8 cellular contexts compared by ENCODE assay signal in genomic region chr7:81499262-81500116, GRCh38.
DNase-seq lines count a peak whose midpoint lies in the region; ATAC-seq and TF ChIP-seq lines count a peak whose summit lies in the region.

No MANE protein-coding gene starts in this region.

- H3K4me1 ChIP-seq in H9 (ENCODE audit: insufficient read depth, low read length): no peaks in the 10 kb centered on the region
- H3K4me1 ChIP-seq in RWPE2 (ENCODE audit: insufficient read depth, poor library complexity, severe bottlenecking): peaks cover 5% of the 10 kb centered on the region
- H3K4me1 ChIP-seq in esophagus muscularis mucosa: peaks cover 14 to 28% (median 26%) of the 10 kb centered on the region in 4 donors
- peaks cover 5% of the 10 kb centered on the region for H3K4me1 ChIP-seq in neural progenitor cell

- H3K9ac ChIP-seq in H9 (ENCODE audit: extremely low read depth, insufficient read length, low read length): no peak overlapping the region
- no peak overlapping the region for H3K9ac ChIP-seq in neural progenitor cell

- no peaks in the 10 kb centered on the region for H3K79me2 ChIP-seq in H9 (ENCODE audit: insufficient read depth, low read length)
- H3K79me2 ChIP-seq in neural progenitor cell (ENCODE audit: low read depth): no peaks in the 10 kb centered on the region

- in situ Hi-C loops in G401 (cut with HindIII; ENCODE audit: low sequenced_read_pairs): no loop called here

- H3K36me3 Mint-ChIP-seq in H9 (ENCODE audit: insufficient read depth in 1 of 3, low read depth in 3 of 3) (peaks cover 0 to 8% (median 1%) of the 10 kb centered on the region in 3 experiments; a peak in 1 of 7 replicates), neural progenitor cell (no peaks in the 10 kb centered on the region)

- no peaks in the 10 kb centered on the region for H3F3A ChIP-seq in neural progenitor cell (ENCODE audit: low read depth)

- no peaks in the 10 kb centered on the region for H3K23me2 ChIP-seq in H9 (ENCODE audit: insufficient read length, low read depth, low read length, poor library complexity, severe bottlenecking)

- H3K79me1 ChIP-seq in H9 (ENCODE audit: insufficient read depth, low read depth, low read length, poor library complexity, severe bottlenecking): no peaks in the 10 kb centered on the region

- no peak overlapping the region for H2BK20ac ChIP-seq in H9 (ENCODE audit: low read depth, low read length, poor library complexity, severe bottlenecking)

- no peak overlapping the region for H2AK5ac ChIP-seq in H9 (ENCODE audit: insufficient read length, low read length)

- peaks cover 15 to 20% of the 10 kb centered on the region in 2 experiments for H3K4me1 Mint-ChIP-seq in H9
- H3K4me1 Mint-ChIP-seq in neural progenitor cell: no peaks in the 10 kb centered on the region

- no peak overlapping the region for H3K14ac ChIP-seq in H9 (ENCODE audit: insufficient read depth, low read length)

- no peaks in the 10 kb centered on the region for H3K27me3 ChIP-seq in H9 (ENCODE audit: insufficient read depth, low read length)
- H3K27me3 ChIP-seq in RWPE2 (ENCODE audit: insufficient read depth, poor library complexity, severe bottlenecking): no peaks in the 10 kb centered on the region
- no peaks in the 10 kb centered on the region for H3K27me3 ChIP-seq in esophagus muscularis mucosa
- no peaks in the 10 kb centered on the region for H3K27me3 ChIP-seq in neural progenitor cell

- H2BK12ac ChIP-seq in H9 (ENCODE audit: insufficient read length, low read depth, low read length): no peak overlapping the region

- H3K4me3 Mint-ChIP-seq in H9 (no peak overlapping the region), neural progenitor cell (no peak overlapping the region)

- no peak overlapping the region for H3K18ac ChIP-seq in H9 (ENCODE audit: insufficient read length, low read depth, low read length)

- no peaks in the 10 kb centered on the region for H3K27me3 Mint-ChIP-seq in H9 (ENCODE audit: low read depth)
- no peaks in the 10 kb centered on the region for H3K27me3 Mint-ChIP-seq in neural progenitor cell (ENCODE audit: insufficient read depth, low read depth)

- H4K8ac ChIP-seq in H9 (replicated peaks; ENCODE audit: insufficient read length, low read depth, low read length): no peak overlapping the region

- no peak overlapping the region for H3K4me3 ChIP-seq in NB4 (ENCODE audit: low read depth, low read length)
- no peak overlapping the region for H3K4me3 ChIP-seq in RWPE2 (ENCODE audit: severe bottlenecking)
- H3K4me3 ChIP-seq in esophagus muscularis mucosa: no peak overlapping the region
- H3K4me3 ChIP-seq in neural progenitor cell: no peak overlapping the region

- no peak overlapping the region for H2BK5ac ChIP-seq in H9 (ENCODE audit: insufficient read length, low read length)

- TF ChIP-seq POLR2A in NB4 (IDR thresholded peaks at IDR 0.05; ENCODE audit: extremely low read depth, insufficient read length): no peak
- no peak for TF ChIP-seq POLR2A in esophagus muscularis mucosa (IDR thresholded peaks at IDR 0.05; ENCODE audit: low read depth)

- TF ChIP-seq EP300 in esophagus muscularis mucosa (IDR thresholded peaks at IDR 0.05): no peak

- TF ChIP-seq CTCF in H9 (conservative IDR thresholded peaks at IDR 0.05): peak; percentile 79
- peak; percentile 47 for TF ChIP-seq CTCF in NB4 (IDR thresholded peaks at IDR 0.05; ENCODE audit: low read depth, low read length)
- TF ChIP-seq CTCF in RWPE2 (IDR thresholded peaks at IDR 0.05; ENCODE audit: poor library complexity, severe bottlenecking): peak; percentile 75
- TF ChIP-seq CTCF in esophagus muscularis mucosa (IDR thresholded peaks at IDR 0.05): peak; percentile 66 to 75 (median 73)
- peak; percentile 78 for TF ChIP-seq CTCF in neural progenitor cell (IDR thresholded peaks at IDR 0.05)

- no peaks in the 10 kb centered on the region for H3K9me3 ChIP-seq in H9 (ENCODE audit: control insufficient read depth, low read depth, low read length)
- H3K9me3 ChIP-seq in RWPE2 (ENCODE audit: severe bottlenecking): no peaks in the 10 kb centered on the region
- no peaks in the 10 kb centered on the region for H3K9me3 ChIP-seq in esophagus muscularis mucosa
- no peaks in the 10 kb centered on the region for H3K9me3 ChIP-seq in neural progenitor cell (ENCODE audit: low read depth)

- no peak overlapping the region for H3K56ac ChIP-seq in H9 (ENCODE audit: insufficient read length, low read depth, low read length)

- DNase-seq in G401 (ENCODE audit: low spot score) (peak; percentile 71), H9 (no peak), NB4 (ENCODE audit: low read depth) (peak; percentile 87), RWPE2 (ENCODE audit: low spot score) (no peak), esophagus muscularis mucosa (ENCODE audit: extremely low spot score) (no peak), neural progenitor cell (ENCODE audit: low spot score) (peak; percentile 76), ureter (ENCODE audit: low spot score) (no peak)
- no peak for DNase-seq in stimulated activated CD4-positive, alpha-beta T cell treated with anti-CD3 and anti-CD28 coated beads, Interleukin-4, amount 100 ng/mL, for 24 hours

- intact Hi-C loops in esophagus muscularis mucosa (cut with DNase I): loop anchor here (5.0 to 10.0 kb wide), 4 partner anchors 215 to 515 kb away; partner anchors contain the start of gene HGF

- no CpG with 5 or more reads among the region's 4 CpGs for WGBS in H9 (ENCODE audit: extremely low coverage, insufficient read length, low lambda C conversion rate)
- 61% methylated on average over 4 of the region's 4 CpGs for WGBS in esophagus muscularis mucosa

- H4K20me1 ChIP-seq in H9 (ENCODE audit: control insufficient read depth, insufficient read depth, insufficient read length) (no peaks in the 10 kb centered on the region), neural progenitor cell (ENCODE audit: low read depth) (no peaks in the 10 kb centered on the region)

- no peak overlapping the region for H4K91ac ChIP-seq in H9 (ENCODE audit: insufficient read length, low read depth, low read length)

- H3K27ac ChIP-seq in H9 (ENCODE audit: insufficient read length, low read depth, low read length) (no peak overlapping the region), RWPE2 (ENCODE audit: poor library complexity, severe bottlenecking) (no peak overlapping the region), esophagus muscularis mucosa (replicated peaks in 1 of 4) (peak overlapping the region; percentile 64 to 75 (median 70)), neural progenitor cell (no peak overlapping the region)

- H3K4ac ChIP-seq in H9 (ENCODE audit: low read depth, low read length): no peak overlapping the region

- no peak overlapping the region for H4K5ac ChIP-seq in H9 (ENCODE audit: insufficient read length, low read depth, low read length)

- H2BK120ac ChIP-seq in H9 (ENCODE audit: low read depth, low read length, poor library complexity, severe bottlenecking): no peak overlapping the region

- H2BK15ac ChIP-seq in H9 (ENCODE audit: low read depth, low read length): no peak overlapping the region

- H3K36me3 ChIP-seq in RWPE2 (ENCODE audit: low read depth): no peaks in the 10 kb centered on the region
- H3K36me3 ChIP-seq in esophagus muscularis mucosa: no peaks in the 10 kb centered on the region
- H3K36me3 ChIP-seq in neural progenitor cell: no peaks in the 10 kb centered on the region

- H3K4me2 ChIP-seq in H9 (ENCODE audit: insufficient read depth, insufficient read length, low read length) (no peak overlapping the region), neural progenitor cell (no peak overlapping the region)

- H3K27ac Mint-ChIP-seq in H9 (peak overlapping the region in 2 of 3 experiments; percentile 3 to 68; a peak in 2 of 7 replicates), neural progenitor cell (no peak overlapping the region)

- no peak overlapping the region for H3T11ph ChIP-seq in H9 (ENCODE audit: low read length)

- H2AFZ ChIP-seq in H9 (ENCODE audit: low read length) (no peak overlapping the region), neural progenitor cell (replicated peaks) (peak overlapping the region; percentile 46)

- H3K23ac ChIP-seq in H9 (ENCODE audit: insufficient read length, low read depth, low read length): no peak overlapping the region

- peaks cover 3 to 6% of the 10 kb centered on the region in 2 experiments; a peak in 3 of 5 replicates for H3K9me3 Mint-ChIP-seq in H9
- H3K9me3 Mint-ChIP-seq in neural progenitor cell: no peaks in the 10 kb centered on the region

- peak; percentile 81 for ATAC-seq in RWPE2 (ENCODE audit: low read depth)

Comparison
In these comparisons a context has a peak if more than half of its experiments do, and no peak if none do; other contexts are left out.
1. DNase-seq: peak in G401 (single experiment), NB4 (single experiment) and neural progenitor cell (single experiment); none in H9 (single experiment), RWPE2 (single experiment), esophagus muscularis mucosa (single experiment), ureter (single experiment) and stimulated activated CD4-positive, alpha-beta T cell treated with anti-CD3 and anti-CD28 coated beads, Interleukin-4, amount 100 ng/mL, for 24 hours (single experiment).
2. H3K27ac ChIP-seq: peak in esophagus muscularis mucosa (4 of 4); none in H9 (single experiment), RWPE2 (single experiment) and neural progenitor cell (single experiment).
3. Peak in every context shown above with its lines, with median percentiles within 50 percentile points of each other: CTCF ChIP-seq.